13 cellular contexts compared by ENCODE assay signal in the genomic region with DNA sequence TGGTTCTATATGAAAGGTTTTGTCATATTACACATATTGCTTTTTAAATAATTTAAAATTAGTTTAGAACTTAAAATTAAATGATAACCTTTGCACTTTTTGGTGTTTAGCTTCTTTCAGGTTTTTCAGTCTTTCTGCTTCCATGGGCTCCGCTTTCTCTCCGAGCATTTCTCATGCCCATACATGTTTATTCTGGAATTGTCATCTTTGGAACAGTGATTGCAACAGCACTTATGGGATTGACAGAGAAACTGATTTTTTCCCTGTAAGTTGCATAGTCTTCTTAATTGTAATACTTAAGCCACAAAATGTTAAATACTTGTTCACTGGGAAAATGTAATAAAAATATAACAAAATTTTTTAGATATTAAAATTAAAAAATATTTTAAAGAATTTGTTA. TPM values are rescaled to one million over a fixed set of nuclear protein-coding genes. Genes with fewer than 3 reads are reported as not detected.
DNase-seq lines count a peak whose midpoint lies in the region; ATAC-seq, FAIRE-seq and TF ChIP-seq lines count a peak whose summit lies in the region.
"Had no signal": no experiment of that assay in that cellular context is flagged by ENCODE, and none has a peak within 500 bp of the region (broad histone marks: within the 10 kb centered on the region; RNA-seq: fewer than 3 reads in every experiment).

No MANE protein-coding gene starts in this region.

- H3K36me3 ChIP-seq in SJSA1 (no peaks in the 10 kb centered on the region), pancreas (no peaks in the 10 kb centered on the region)

- no peak overlapping the region for H3K27ac Mint-ChIP-seq in Calu3 (ENCODE audit: unreplicated experiment)
- H3K27ac Mint-ChIP-seq: CD14-positive monocyte; CD8-positive, alpha-beta T cell; GM23338; H9; IgD-negative memory B cell had no signal

- no peaks in the 10 kb centered on the region for H3K9me3 Mint-ChIP-seq in Calu3 (ENCODE audit: low read depth, unreplicated experiment)
- H3K9me3 Mint-ChIP-seq: CD14-positive monocyte; CD8-positive, alpha-beta T cell; GM23338; H9; IgD-negative memory B cell had no signal

- WGBS in pancreas, 2 donors, result 90 to 97% methylated on average over 2 of the region's 2 CpGs

- ATAC-seq in pancreas (no peak), GM18498 (IDR thresholded peaks at IDR 0.05; ENCODE audit: unreplicated experiment) (no peak), GM18858 (IDR thresholded peaks at IDR 0.05; ENCODE audit: unreplicated experiment) (no peak)
- ATAC-seq: CD8-positive, alpha-beta T cell had no signal

- H3K36me3 Mint-ChIP-seq in Calu3 (ENCODE audit: insufficient read depth, unreplicated experiment), result no peaks in the 10 kb centered on the region
- H3K36me3 Mint-ChIP-seq: CD8-positive, alpha-beta T cell; IgD-negative memory B cell had no signal

- H3K4me1 ChIP-seq in SJSA1 (replicated peaks), result no peaks in the 10 kb centered on the region; the same call in 1 of the 2 replicates
- no peaks in the 10 kb centered on the region for H3K4me1 ChIP-seq in pancreas

- no peaks in the 10 kb centered on the region for H3K4me1 Mint-ChIP-seq in Calu3 (ENCODE audit: low read depth, unreplicated experiment)
- H3K4me1 Mint-ChIP-seq: CD14-positive monocyte, H9, IgD-negative memory B cell had no signal

- in situ Hi-C loops in ACHN (cut with HindIII; ENCODE audit: low pct_ligation_motif_present, low pct_unique_long_range_greater_than_20kb, low sequenced_read_pairs), result no loop called here

- no peak for TF ChIP-seq CTCF in Calu3 (IDR thresholded peaks at IDR 0.05; ENCODE audit: unreplicated experiment)
- no peak for TF ChIP-seq CTCF in pancreas (IDR thresholded peaks at IDR 0.05)

- DNase-seq in Calu3 (no peak), SJSA1 (ENCODE audit: low read depth in 1 of 2, low spot score in 2 of 2) (no peak), fibroblast of peridontal ligament (ENCODE audit: extremely low read depth) (peak; percentile 25), pancreas (no peak), ACHN (no peak)
- DNase-seq: CD8-positive, alpha-beta T cell had no signal

- CTCF ChIA-PET in Calu3 (lab: Charles Lee), result no interaction called here

- peak overlapping the region; percentile 63 for H3K27ac ChIP-seq in SJSA1
- H3K27ac ChIP-seq in pancreas, result no peak overlapping the region

- H3K9me3 ChIP-seq in SJSA1 (replicated peaks) (no peaks in the 10 kb centered on the region), pancreas (no peaks in the 10 kb centered on the region)

- FAIRE-seq in pancreas (lab: Jason Lieb, UNC), result peak; percentile 83
- FAIRE-seq: GM18507 had no signal

- BruUV-seq in Calu3 (replicated peaks; lab: Mats Ljungman, UMichigan), result no TSS peak

- H3K27me3 ChIP-seq in SJSA1 (replicated peaks), result no peaks in the 10 kb centered on the region
- no peaks in the 10 kb centered on the region for H3K27me3 ChIP-seq in pancreas

- peak overlapping the region; percentile 53 for H3K4me3 Mint-ChIP-seq in Calu3 (ENCODE audit: low read depth, unreplicated experiment)
- H3K4me3 Mint-ChIP-seq: CD14-positive monocyte; CD8-positive, alpha-beta T cell; GM23338; H9 had no signal

- no peaks in the 10 kb centered on the region for H3K27me3 Mint-ChIP-seq in Calu3 (ENCODE audit: unreplicated experiment)

- intact Hi-C loops in Calu3 (cut with micrococcal nuclease; ENCODE audit: unreplicated experiment), result no loop called here
- intact Hi-C loops in pancreas (cut with DNase I), result no loop called here

- H3K4me3 ChIP-seq in SJSA1 (no peak overlapping the region), pancreas (no peak overlapping the region)
- H3K4me3 ChIP-seq: GM23338 had no signal

RNA-seq across cellular contexts. Expression of a gene that starts 31.0 kb away (rescaled TPM):
- total RNA-seq in Calu3 (2022), result 2.3 and 2.6 TPM in 2 replicates
- 49.7 and 66.5 TPM in 2 replicates for total RNA-seq in SJSA1 (2014; rRNA removed; shearing (Covaris generic))
- 10 to 100 TPM in 3 of 6 donors, 1 to 10 TPM in 3; 4.4 to 29.3 (median 13.0) TPM for total RNA-seq in pancreas
- 1 to 10 TPM; 7.2 to 8.2 TPM for polyA plus RNA-seq in pancreas
